Comparison of ENCODE assay signal across 20 cellular contexts in the genomic region with DNA sequence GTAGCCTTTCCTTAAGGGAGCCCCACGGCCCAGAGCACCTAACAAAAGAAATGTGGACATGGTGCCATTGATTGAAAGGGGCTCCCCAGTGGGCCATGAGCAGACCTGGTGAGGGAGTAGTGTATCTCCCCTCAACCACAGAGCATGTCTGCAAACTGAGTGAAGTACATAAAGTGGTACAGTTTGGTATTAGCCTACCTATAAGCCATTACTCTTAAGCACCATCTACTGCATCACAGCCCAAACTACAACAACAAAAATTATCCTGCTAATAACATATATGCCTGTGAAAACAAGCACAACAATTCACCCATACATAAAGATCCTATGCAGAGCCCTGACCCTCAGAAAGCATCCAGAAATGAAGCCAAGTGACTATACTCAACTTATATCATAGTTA.
DNase-seq lines count a peak whose midpoint lies in the region; ATAC-seq and TF ChIP-seq lines count a peak whose summit lies in the region.
"Had no signal": no experiment of that assay in that cellular context is flagged by ENCODE, and none has a peak within 500 bp of the region (broad histone marks: within the 10 kb centered on the region; RNA-seq: fewer than 3 reads in every experiment).

No MANE protein-coding gene starts in this region.

- H3K27me3 ChIP-seq in BE2C (no peaks in the 10 kb centered on the region), dorsolateral prefrontal cortex (no peaks in the 10 kb centered on the region)
- H3K27me3 ChIP-seq: BLaER1 treated with 17β-estradiol and CSF1 and Interleukin-3, amounts not matched to agents 10 nM and 100 nM; testis had no signal

- peaks cover 2% of the 10 kb centered on the region for H3K4me1 Mint-ChIP-seq in chondrocyte (ENCODE audit: low read depth)
- H3K4me1 Mint-ChIP-seq: GM23338 had no signal

- H3K27ac Mint-ChIP-seq in chondrocyte (ENCODE audit: unreplicated experiment) = no peak overlapping the region
- H3K27ac Mint-ChIP-seq: activated CD4-positive, alpha-beta memory T cell treated with anti-CD3 and anti-CD28 coated beads for 36 hours; GM23338 had no signal

- H3K36me3 ChIP-seq in BE2C = no peaks in the 10 kb centered on the region

- intact Hi-C loops in dorsolateral prefrontal cortex (cut with DNase I) = no loop called here

- H3K9me3 ChIP-seq in BE2C = no peaks in the 10 kb centered on the region; the same call in 1 of the 2 replicates
- H3K9me3 ChIP-seq: testis had no signal

- no peak for DNase-seq in BE2C
- peak; percentile 20 for DNase-seq in NCI-H69 (lab: John Stamatoyannopoulos, UW)
- no peak for DNase-seq in chondrocyte (ENCODE audit: low spot score)
- no peak for DNase-seq in caudate nucleus (lab: John Stamatoyannopoulos, UW)
- no peak for DNase-seq in dorsolateral prefrontal cortex
- no peak for DNase-seq in NCI-H1048 (lab: John Stamatoyannopoulos, UW)
- DNase-seq: activated CD4-positive, alpha-beta memory T cell treated with anti-CD3 and anti-CD28 coated beads for 36 hours; DMS53; left ventricle myocardium superior; NCI-H2029; NCI-H526; nucleus accumbens; stimulated activated CD4-positive, alpha-beta T cell treated with anti-CD3 and anti-CD28 coated beads, Interleukin-2, amount 100 ng/mL, for 48 hours; testis had no signal

- peaks cover 42% of the 10 kb centered on the region for H3K9me3 Mint-ChIP-seq in chondrocyte (ENCODE audit: low read depth)

- ATAC-seq in GM21390 (IDR thresholded peaks at IDR 0.05; ENCODE audit: unreplicated experiment) = no peak
- ATAC-seq: GM23338, left ventricle myocardium superior had no signal

- H3K4me3 Mint-ChIP-seq in chondrocyte (ENCODE audit: unreplicated experiment) = no peak overlapping the region
- H3K4me3 Mint-ChIP-seq: activated CD4-positive, alpha-beta memory T cell treated with anti-CD3 and anti-CD28 coated beads for 36 hours; GM23338 had no signal

- H3K4me3 ChIP-seq in BE2C (ENCODE audit: low read depth, low read length) = no peak overlapping the region
- H3K4me3 ChIP-seq in dorsolateral prefrontal cortex = no peak overlapping the region
- H3K4me3 ChIP-seq: GM23338, testis had no signal

- no peak overlapping the region for H3K27ac ChIP-seq in caudate nucleus (ENCODE audit: low read depth, low read length)
- H3K27ac ChIP-seq in dorsolateral prefrontal cortex = no peak overlapping the region
- H3K27ac ChIP-seq: KMS-11, testis, VCaP had no signal

- peak; percentile 31; the same call in 1 of the 2 replicates for TF ChIP-seq CTCF in BE2C (IDR thresholded peaks at IDR 0.05; ENCODE audit: low read depth, low read length)
- TF ChIP-seq CTCF in GM12873 (IDR thresholded peaks at IDR 0.05; ENCODE audit: insufficient read depth, low read depth, low read length, missing control alignments) = peak; percentile 19
- peak; percentile 8 for TF ChIP-seq CTCF in chondrocyte (IDR thresholded peaks at IDR 0.05)
- TF ChIP-seq CTCF in dorsolateral prefrontal cortex (IDR thresholded peaks at IDR 0.05 in 54 of 56, conservative IDR thresholded peaks at IDR 0.05 in 2 of 56; ENCODE audit: low read depth in 1 of 56, partially characterized antibody in 56 of 56) = no peak

- peaks cover 2% of the 10 kb centered on the region for H3K4me1 ChIP-seq in BE2C
- H3K4me1 ChIP-seq: testis had no signal

- H3K27me3 Mint-ChIP-seq in chondrocyte (ENCODE audit: low read depth) = no peaks in the 10 kb centered on the region
- H3K27me3 Mint-ChIP-seq: activated CD4-positive, alpha-beta memory T cell treated with anti-CD3 and anti-CD28 coated beads for 36 hours had no signal

- H3K36me3 Mint-ChIP-seq in chondrocyte (ENCODE audit: low read depth) = peaks cover 6% of the 10 kb centered on the region

Comparison
In these comparisons a context has a peak if more than half of its experiments do, and no peak if none do; other contexts are left out.
1. CTCF ChIP-seq: peak in BE2C (single experiment), GM12873 (single experiment) and chondrocyte (single experiment); none in dorsolateral prefrontal cortex (0 of 56).